In genomic region chr6:170564936-170565530, GRCh38 we compare ENCODE assay signal across 3 cellular contexts.
"Had no signal": no experiment of that assay in that cellular context is flagged by ENCODE, and none has a peak within 500 bp of the region (broad histone marks: within the 10 kb centered on the region; RNA-seq: fewer than 3 reads in every experiment).

No MANE protein-coding gene starts in this region.

- H3K4me3 ChIP-seq: GM12878 had no signal

- DNase-seq: GDM1, GF-D8 had no signal

- ATAC-seq: GM12878 had no signal
